ENCODE assay signal across 25 cellular contexts in the genomic region with DNA sequence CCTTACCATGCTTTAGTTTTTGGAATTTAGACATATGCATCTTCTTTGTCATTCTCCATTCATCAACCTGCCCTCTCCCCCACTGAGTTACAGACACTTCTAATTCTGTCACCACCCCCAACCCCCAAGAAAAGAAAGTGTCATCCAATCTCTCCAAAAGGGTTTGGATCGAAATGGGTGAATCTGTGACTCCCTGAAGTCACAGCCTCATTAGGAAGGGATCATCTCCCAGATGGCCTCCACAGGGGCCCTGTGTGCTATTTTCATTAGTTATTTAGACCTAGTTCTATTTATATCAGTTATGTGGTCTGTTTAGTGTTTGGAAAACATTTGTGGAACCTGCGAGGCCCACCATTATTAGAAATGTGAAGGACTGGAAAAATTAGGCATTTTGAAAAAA.
"Had no signal": no experiment of that assay in that cellular context is flagged by ENCODE, and none has a peak within 500 bp of the region (broad histone marks: within the 10 kb centered on the region; RNA-seq: fewer than 3 reads in every experiment).

No MANE protein-coding gene starts in this region.

- H3K36me3 ChIP-seq: left ventricle myocardium inferior, neutrophil, spleen had no signal

- H3K27me3 Mint-ChIP-seq: activated CD4-positive, alpha-beta T cell treated with anti-CD3 and anti-CD28 coated beads, Interleukin-2, amount 10 ng/mL, durations not matched to agents 24 days and 14 days; activated T-cell treated with anti-CD3 and anti-CD28 coated beads, Interleukin-2, amount 50 U/mL, for 24 hours; stimulated activated memory B cell treated with anti-CD40 and anti-IgM and Interleukin-4, amounts not matched to agents 10 μg/mL and 1 μg/mL and 100 μg/mL, for 72 hours; type B pancreatic cell had no signal

- H3K27me3 ChIP-seq: body of pancreas, neutrophil, spleen, testis had no signal

- H3K4me1 Mint-ChIP-seq: activated CD4-positive, alpha-beta T cell treated with anti-CD3 and anti-CD28 coated beads, Interleukin-2, amount 10 ng/mL, durations not matched to agents 24 days and 14 days; immature natural killer cell had no signal

- H3K4me1 ChIP-seq: body of pancreas, left ventricle myocardium inferior, parathyroid adenoma, spleen had no signal

- DNase-seq: activated CD4-positive, alpha-beta T cell treated with anti-CD3 and anti-CD28 coated beads, Interleukin-2, amount 10 ng/mL, durations not matched to agents 24 days and 14 days; activated CD8-positive, alpha-beta T cell treated with anti-CD3 and anti-CD28 coated beads, Interleukin-2, amount 10 ng/mL, durations not matched to agents 7 days and 5 days; activated naive CD4-positive, alpha-beta T cell treated with anti-CD3 and anti-CD28 coated beads for 36 hours; activated T-cell treated with anti-CD3 and anti-CD28 coated beads, Interleukin-2, amount 50 U/mL, for 24 hours; body of pancreas; erythroblast; foreskin melanocyte; immature natural killer cell; kidney glomerular epithelial cell; left ventricle myocardium inferior; mammary epithelial cell; midbrain; spleen; stimulated activated CD4-positive, alpha-beta T cell treated with anti-CD3 and anti-CD28 coated beads, Interleukin-4, amount 100 ng/mL, for 4 hours; T-helper 1 cell; T-helper 9 cell; testis had no signal

- FAIRE-seq: endometrium had no signal

- H3K4me3 ChIP-seq: body of pancreas, coronary artery, left ventricle myocardium inferior, spleen, testis had no signal

- H2AFZ ChIP-seq: parathyroid adenoma had no signal

- H3K27ac Mint-ChIP-seq: activated CD4-positive, alpha-beta T cell treated with anti-CD3 and anti-CD28 coated beads, Interleukin-2, amount 10 ng/mL, durations not matched to agents 24 days and 14 days; activated CD8-positive, alpha-beta T cell treated with anti-CD3 and anti-CD28 coated beads, Interleukin-2, amount 10 ng/mL, durations not matched to agents 7 days and 5 days; activated naive CD4-positive, alpha-beta T cell treated with anti-CD3 and anti-CD28 coated beads for 36 hours; activated T-cell treated with anti-CD3 and anti-CD28 coated beads, Interleukin-2, amount 50 U/mL, for 24 hours; activated T-helper 2 cell treated with anti-CD3 and anti-CD28 coated beads, Interferon-gamma antibody, Interleukin-2, Interleukin-4, amounts not matched to agents 10 μg/mL and 5 μg/mL and 100 μg/mL, durations not matched to agents 14 hours and 24 hours and 36 hours; immature natural killer cell; stimulated activated memory B cell treated with anti-CD40 and anti-IgM and Interleukin-4, amounts not matched to agents 10 μg/mL and 1 μg/mL and 100 μg/mL, for 72 hours; type B pancreatic cell had no signal

- H3K9me3 ChIP-seq: body of pancreas, left ventricle myocardium inferior, neutrophil, spleen, testis had no signal

- H3K79me2 ChIP-seq: parathyroid adenoma had no signal

- H3K4me3 Mint-ChIP-seq: activated CD4-positive, alpha-beta T cell treated with anti-CD3 and anti-CD28 coated beads, Interleukin-2, amount 10 ng/mL, durations not matched to agents 24 days and 14 days; activated CD8-positive, alpha-beta T cell treated with anti-CD3 and anti-CD28 coated beads, Interleukin-2, amount 10 ng/mL, durations not matched to agents 7 days and 5 days; activated naive CD4-positive, alpha-beta T cell treated with anti-CD3 and anti-CD28 coated beads for 36 hours; activated T-cell treated with anti-CD3 and anti-CD28 coated beads, Interleukin-2, amount 50 U/mL, for 24 hours; immature natural killer cell; stimulated activated memory B cell treated with anti-CD40 and anti-IgM and Interleukin-4, amounts not matched to agents 10 μg/mL and 1 μg/mL and 100 μg/mL, for 72 hours; type B pancreatic cell had no signal

- ATAC-seq: activated CD8-positive, alpha-beta T cell treated with anti-CD3 and anti-CD28 coated beads, Interleukin-2, amount 10 ng/mL, durations not matched to agents 7 days and 5 days; body of pancreas; sciatic nerve; stimulated activated memory B cell treated with anti-CD40 and anti-IgM and Interleukin-4, amounts not matched to agents 10 μg/mL and 1 μg/mL and 100 μg/mL, for 72 hours had no signal

- H3K9ac ChIP-seq: parathyroid adenoma had no signal

- H3K36me3 Mint-ChIP-seq: immature natural killer cell, type B pancreatic cell had no signal

- H3K9me3 Mint-ChIP-seq: activated naive CD4-positive, alpha-beta T cell treated with anti-CD3 and anti-CD28 coated beads for 36 hours; activated T-cell treated with anti-CD3 and anti-CD28 coated beads, Interleukin-2, amount 50 U/mL, for 24 hours; activated T-helper 2 cell treated with anti-CD3 and anti-CD28 coated beads, Interferon-gamma antibody, Interleukin-2, Interleukin-4, amounts not matched to agents 10 μg/mL and 5 μg/mL and 100 μg/mL, durations not matched to agents 14 hours and 24 hours and 36 hours; type B pancreatic cell had no signal

- H3K27ac ChIP-seq: body of pancreas, coronary artery, left ventricle myocardium inferior, neutrophil, parathyroid adenoma, spleen had no signal
